In the genomic region with DNA sequence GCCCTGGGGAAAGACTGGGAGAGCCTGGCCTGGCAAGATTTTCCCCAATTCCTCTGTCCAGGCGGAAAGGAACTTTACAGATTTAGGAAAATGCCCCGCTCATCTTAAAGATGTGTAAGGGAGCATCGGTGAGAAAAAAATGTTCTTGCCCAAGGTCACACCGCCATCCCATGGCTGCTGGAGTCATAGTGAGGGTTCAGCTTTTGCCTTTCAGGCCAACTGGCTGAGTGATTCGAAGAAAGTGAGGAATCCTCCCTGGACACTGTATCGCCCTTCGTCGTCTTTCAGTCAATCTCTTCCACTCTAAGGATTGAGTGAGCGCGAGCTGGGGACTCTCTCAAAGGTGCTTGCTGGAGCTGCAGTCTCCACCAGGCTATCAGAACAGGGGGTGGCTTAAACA, we compare ENCODE assay signal across 1 cellular context.
TF ChIP-seq lines count a peak whose summit lies in the region.

No MANE protein-coding gene starts in this region.

TF ChIP-seq in GM23338, 12 proteins besides CTCF, POLR2A, EP300 and RAD21:
- no peak for TF ChIP-seq EZH2phosphoT487 (IDR thresholded peaks at IDR 0.05; ENCODE audit: unreplicated experiment)
- no peak for TF ChIP-seq ZNF462 (CRISPR knock-in tag; IDR thresholded peaks at IDR 0.05)
- no peak for TF ChIP-seq ZNF331 (CRISPR knock-in tag; IDR thresholded peaks at IDR 0.05; ENCODE audit: low read depth)
- TF ChIP-seq CREB1 (CRISPR knock-in tag; IDR thresholded peaks at IDR 0.05; ENCODE audit: low read depth), result no peak
- no peak for TF ChIP-seq POLR2AphosphoS5 (IDR thresholded peaks at IDR 0.05; ENCODE audit: low read depth)
- no peak for TF ChIP-seq REST (IDR thresholded peaks at IDR 0.05; ENCODE audit: unreplicated experiment)
- TF ChIP-seq ETS1 (IDR thresholded peaks at IDR 0.05), result no peak
